Comparison of ENCODE assay signal across 8 cellular contexts in genomic region chr12:24562761-24563392, GRCh38.
DNase-seq lines count a peak whose midpoint lies in the region; ATAC-seq and TF ChIP-seq lines count a peak whose summit lies in the region.

No MANE protein-coding gene starts in this region.

- peak overlapping the region; percentile 79 for H3K4me3 ChIP-seq in osteoblast (ENCODE audit: insufficient read depth, low read length)

- no peak overlapping the region for H3K27ac ChIP-seq in osteoblast (ENCODE audit: low read depth, low read length)

- ATAC-seq in Right ventricle myocardium superior (ENCODE audit: poor library complexity) = peak; percentile 63
- ATAC-seq in GM18517 (IDR thresholded peaks at IDR 0.05; ENCODE audit: unreplicated experiment) = no peak
- ATAC-seq in HG03175 (IDR thresholded peaks at IDR 0.05; ENCODE audit: unreplicated experiment) = no peak

- H4K20me1 ChIP-seq in osteoblast (ENCODE audit: insufficient read depth, low read length) = no peaks in the 10 kb centered on the region

- no peaks in the 10 kb centered on the region for H3K79me2 ChIP-seq in osteoblast (ENCODE audit: insufficient read depth, low read length)

- DNase-seq in D341Med (ENCODE audit: low spot score) = peak; percentile 74
- DNase-seq in HK-2 (ENCODE audit: unreplicated experiment) = peak; percentile 13
- DNase-seq in activated T-cell treated with anti-CD3 and anti-CD28 coated beads, Interleukin-2, amount 50 U/mL, for 48 hours = peak; percentile 24 to 34
- DNase-seq in Right ventricle myocardium superior = peak; percentile 49
- peak; percentile 86 for DNase-seq in osteoblast (ENCODE audit: insufficient read length, low spot score, missing footprints)
- no peak for DNase-seq in NCI-H1436 treated with DMSO at 0.1 percent for 48 hours (lab: John Stamatoyannopoulos, UW)

- no peak for TF ChIP-seq CTCF in osteoblast (IDR thresholded peaks at IDR 0.05; ENCODE audit: extremely low read depth, low read depth, low read length)

- intact Hi-C loops in Right ventricle myocardium superior (cut with DNase I) = no loop called here

- H3K36me3 ChIP-seq in osteoblast (ENCODE audit: insufficient read depth, low read length) = no peaks in the 10 kb centered on the region

- H3K4me2 ChIP-seq in osteoblast (ENCODE audit: insufficient read depth, low read length) = peak overlapping the region; percentile 95

- H2AFZ ChIP-seq in osteoblast (ENCODE audit: low read length) = peak overlapping the region; percentile 57

- H3K27me3 ChIP-seq in osteoblast (ENCODE audit: insufficient read depth, low read length) = peaks cover 35% of the 10 kb centered on the region

- peaks cover 14% of the 10 kb centered on the region for H3K4me1 ChIP-seq in osteoblast (ENCODE audit: insufficient read depth, low read length)

- H3K9me3 ChIP-seq in osteoblast (ENCODE audit: low read depth, low read length) = no peaks in the 10 kb centered on the region
